1 cellular context compared by ENCODE assay signal in the genomic region with DNA sequence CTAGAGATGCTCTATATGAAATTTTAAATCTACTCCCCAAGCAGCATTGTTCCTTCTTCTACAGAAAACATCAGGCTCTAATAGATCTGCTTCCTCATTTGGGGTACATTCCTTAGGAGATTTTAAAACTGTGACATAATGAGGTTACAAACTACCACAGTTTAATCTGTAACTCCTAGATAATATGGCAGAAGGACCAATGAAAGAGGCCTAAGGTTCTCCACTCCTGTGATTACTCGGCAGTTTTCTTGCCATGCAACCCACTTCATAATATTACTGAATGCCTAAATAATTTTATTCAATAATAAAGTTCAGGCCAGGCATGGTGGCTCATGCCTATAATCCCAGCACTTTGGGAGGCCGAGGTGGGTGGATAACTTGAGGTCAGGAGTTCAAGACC.
A peak's percentile ranks its signal among the peaks of the same experiment; 100 is the strongest.
TF ChIP-seq lines count a peak whose summit lies in the region.

No MANE protein-coding gene starts in this region.

TF ChIP-seq in K562, 482 proteins besides CTCF, POLR2A, EP300 and RAD21:
- TF ChIP-seq MCM3 (IDR thresholded peaks at IDR 0.05) (no peak), MIER1 (IDR thresholded peaks at IDR 0.05; ENCODE audit: low read depth) (no peak), ZNF395 (CRISPR knock-in tag; IDR thresholded peaks at IDR 0.05) (no peak), ZNF584 (CRISPR knock-in tag; IDR thresholded peaks at IDR 0.05; ENCODE audit: low read depth) (no peak), NFE2 (IDR thresholded peaks at IDR 0.05; ENCODE audit: low read depth) (peak; percentile 61), FOXJ2 (tag; IDR thresholded peaks at IDR 0.05) (no peak), CEBPG (CRISPR knock-in tag; IDR thresholded peaks at IDR 0.05) (no peak), CEBPG (tag; conservative IDR thresholded peaks at IDR 0.05 in 1 of 2, IDR thresholded peaks at IDR 0.05 in 1 of 2) (no peak), ZNF780A (CRISPR knock-in tag; IDR thresholded peaks at IDR 0.05) (no peak), SNAPC5 (CRISPR knock-in tag; IDR thresholded peaks at IDR 0.05) (no peak), ZNF274 (IDR thresholded peaks at IDR 0.05; ENCODE audit: borderline replicate concordance, low read depth, low read length) (no peak), MAFG (tag; conservative IDR thresholded peaks at IDR 0.05) (peak; percentile 35; the same call in 1 of the 2 replicates), PCBP2 (IDR thresholded peaks at IDR 0.05; ENCODE audit: low read depth, low read length, poor library complexity, severe bottlenecking) (no peak), HMGN3 (IDR thresholded peaks at IDR 0.05; ENCODE audit: borderline replicate concordance, extremely low read depth, insufficient read length, low read depth, low read length) (no peak), PHB (CRISPR knock-in tag; IDR thresholded peaks at IDR 0.05) (no peak), ZNF316 (IDR thresholded peaks at IDR 0.05) (peak; percentile 59), SUPT5H (IDR thresholded peaks at IDR 0.05) (no peak), ZNF696 (CRISPR knock-in tag; conservative IDR thresholded peaks at IDR 0.05) (no peak), KAT7 (CRISPR knock-in tag; IDR thresholded peaks at IDR 0.05; ENCODE audit: borderline replicate concordance) (no peak), C11orf30 (IDR thresholded peaks at IDR 0.05; ENCODE audit: low read depth) (peak; percentile 59), ILF3 (IDR thresholded peaks at IDR 0.05; ENCODE audit: borderline replicate concordance) (no peak), CREM (IDR thresholded peaks at IDR 0.05; ENCODE audit: low read depth) (no peak), CC2D1A (IDR thresholded peaks at IDR 0.05) (no peak), ZNF785 (CRISPR knock-in tag; IDR thresholded peaks at IDR 0.05) (no peak), ZNF655 (CRISPR knock-in tag; IDR thresholded peaks at IDR 0.05) (no peak), MAFK (IDR thresholded peaks at IDR 0.05; ENCODE audit: low read length) (peak; percentile 17; the same call in 1 of the 2 replicates), XRCC4 (IDR thresholded peaks at IDR 0.05; ENCODE audit: extremely low read depth, insufficient read depth, insufficient read length) (no peak), ZNF830 (CRISPR knock-in tag; IDR thresholded peaks at IDR 0.05) (no peak), ZC3H11A (IDR thresholded peaks at IDR 0.05; ENCODE audit: low read depth, low read length) (no peak), GTF2F1 (IDR thresholded peaks at IDR 0.05; ENCODE audit: low read depth, low read length) (no peak), RBM15 (IDR thresholded peaks at IDR 0.05; ENCODE audit: insufficient read depth, low read length) (no peak), SMARCA4 (IDR thresholded peaks at IDR 0.05) (no peak)
- TF ChIP-seq, protein P1, sequence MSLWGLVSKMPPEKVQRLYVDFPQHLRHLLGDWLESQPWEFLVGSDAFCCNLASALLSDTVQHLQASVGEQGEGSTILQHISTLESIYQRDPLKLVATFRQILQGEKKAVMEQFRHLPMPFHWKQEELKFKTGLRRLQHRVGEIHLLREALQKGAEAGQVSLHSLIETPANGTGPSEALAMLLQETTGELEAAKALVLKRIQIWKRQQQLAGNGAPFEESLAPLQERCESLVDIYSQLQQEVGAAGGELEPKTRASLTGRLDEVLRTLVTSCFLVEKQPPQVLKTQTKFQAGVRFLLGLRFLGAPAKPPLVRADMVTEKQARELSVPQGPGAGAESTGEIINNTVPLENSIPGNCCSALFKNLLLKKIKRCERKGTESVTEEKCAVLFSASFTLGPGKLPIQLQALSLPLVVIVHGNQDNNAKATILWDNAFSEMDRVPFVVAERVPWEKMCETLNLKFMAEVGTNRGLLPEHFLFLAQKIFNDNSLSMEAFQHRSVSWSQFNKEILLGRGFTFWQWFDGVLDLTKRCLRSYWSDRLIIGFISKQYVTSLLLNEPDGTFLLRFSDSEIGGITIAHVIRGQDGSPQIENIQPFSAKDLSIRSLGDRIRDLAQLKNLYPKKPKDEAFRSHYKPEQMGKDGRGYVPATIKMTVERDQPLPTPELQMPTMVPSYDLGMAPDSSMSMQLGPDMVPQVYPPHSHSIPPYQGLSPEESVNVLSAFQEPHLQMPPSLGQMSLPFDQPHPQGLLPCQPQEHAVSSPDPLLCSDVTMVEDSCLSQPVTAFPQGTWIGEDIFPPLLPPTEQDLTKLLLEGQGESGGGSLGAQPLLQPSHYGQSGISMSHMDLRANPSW (CRISPR knock-in tag; IDR thresholded peaks at IDR 0.05), result no peak
- TF ChIP-seq, protein P2, sequence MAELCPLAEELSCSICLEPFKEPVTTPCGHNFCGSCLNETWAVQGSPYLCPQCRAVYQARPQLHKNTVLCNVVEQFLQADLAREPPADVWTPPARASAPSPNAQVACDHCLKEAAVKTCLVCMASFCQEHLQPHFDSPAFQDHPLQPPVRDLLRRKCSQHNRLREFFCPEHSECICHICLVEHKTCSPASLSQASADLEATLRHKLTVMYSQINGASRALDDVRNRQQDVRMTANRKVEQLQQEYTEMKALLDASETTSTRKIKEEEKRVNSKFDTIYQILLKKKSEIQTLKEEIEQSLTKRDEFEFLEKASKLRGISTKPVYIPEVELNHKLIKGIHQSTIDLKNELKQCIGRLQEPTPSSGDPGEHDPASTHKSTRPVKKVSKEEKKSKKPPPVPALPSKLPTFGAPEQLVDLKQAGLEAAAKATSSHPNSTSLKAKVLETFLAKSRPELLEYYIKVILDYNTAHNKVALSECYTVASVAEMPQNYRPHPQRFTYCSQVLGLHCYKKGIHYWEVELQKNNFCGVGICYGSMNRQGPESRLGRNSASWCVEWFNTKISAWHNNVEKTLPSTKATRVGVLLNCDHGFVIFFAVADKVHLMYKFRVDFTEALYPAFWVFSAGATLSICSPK (IDR thresholded peaks at IDR 0.05; ENCODE audit: borderline replicate concordance), result no peak
- TF ChIP-seq, protein P3, sequence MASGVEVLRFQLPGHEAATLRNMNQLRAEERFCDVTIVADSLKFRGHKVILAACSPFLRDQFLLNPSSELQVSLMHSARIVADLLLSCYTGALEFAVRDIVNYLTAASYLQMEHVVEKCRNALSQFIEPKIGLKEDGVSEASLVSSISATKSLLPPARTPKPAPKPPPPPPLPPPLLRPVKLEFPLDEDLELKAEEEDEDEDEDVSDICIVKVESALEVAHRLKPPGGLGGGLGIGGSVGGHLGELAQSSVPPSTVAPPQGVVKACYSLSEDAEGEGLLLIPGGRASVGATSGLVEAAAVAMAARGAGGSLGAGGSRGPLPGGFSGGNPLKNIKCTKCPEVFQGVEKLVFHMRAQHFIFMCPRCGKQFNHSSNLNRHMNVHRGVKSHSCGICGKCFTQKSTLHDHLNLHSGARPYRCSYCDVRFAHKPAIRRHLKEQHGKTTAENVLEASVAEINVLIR (CRISPR knock-in tag; IDR thresholded peaks at IDR 0.05), result no peak
